In the genomic region with DNA sequence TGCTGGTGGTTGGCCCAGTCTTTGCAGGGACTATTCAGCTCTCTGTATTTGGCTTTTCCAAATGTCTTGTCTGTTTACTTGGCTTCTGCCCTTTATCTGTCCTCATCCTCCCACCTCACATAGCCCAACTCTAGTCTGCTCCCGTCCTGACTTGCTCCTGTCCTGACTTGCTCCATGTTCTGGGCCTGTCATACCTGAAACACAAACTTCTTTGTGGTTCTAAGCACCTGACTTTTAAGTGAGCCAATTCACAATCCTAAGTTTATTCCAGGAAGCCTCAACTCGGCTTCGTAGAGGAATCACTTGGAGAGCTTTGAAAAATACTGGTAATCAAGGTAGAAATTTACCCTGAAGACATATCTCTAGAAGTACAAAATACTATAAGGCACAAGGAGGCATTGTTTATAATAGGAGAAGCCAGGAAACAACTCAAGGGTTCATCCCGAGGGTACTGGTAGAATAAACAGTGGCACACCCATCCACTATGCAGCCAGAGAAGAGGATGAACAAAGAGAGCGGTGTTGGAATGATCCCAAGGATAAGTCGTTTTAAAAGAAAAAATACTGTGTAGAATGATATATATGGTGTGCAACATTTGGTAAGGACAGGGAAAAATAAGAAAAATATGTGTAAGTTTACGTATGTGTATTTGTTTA, we compare ENCODE assay signal across 21 cellular contexts.
"Had no signal": no experiment of that assay in that cellular context is flagged by ENCODE, and none has a peak within 500 bp of the region (broad histone marks: within the 10 kb centered on the region; RNA-seq: fewer than 3 reads in every experiment).

No MANE protein-coding gene starts in this region.

- H3K4me1 Mint-ChIP-seq: activated naive CD4-positive, alpha-beta T cell treated with anti-CD3 and anti-CD28 coated beads, Interleukin-2, amount 50 U/mL, for 24 hours; natural killer cell had no signal

- H3K4me1 ChIP-seq: ascending aorta, left ventricle myocardium inferior, sigmoid colon, spleen had no signal

- H3K4me3 Mint-ChIP-seq: activated CD8-positive, alpha-beta T cell treated with anti-CD3 and anti-CD28 coated beads, Interleukin-2, amount 10 ng/mL, durations not matched to agents 7 days and 5 days; activated naive CD4-positive, alpha-beta T cell treated with anti-CD3 and anti-CD28 coated beads, Interleukin-2, amount 50 U/mL, for 24 hours; activated T-helper 1 cell treated with anti-CD3 and anti-CD28 coated beads, Interleukin-12 subunit alpha, Interleukin-12 subunit beta, Interleukin-2, Interleukin-4 antibody, amounts not matched to agents 30 ng/mL and 10 ng/mL and 1 ng/mL, durations not matched to agents 14 hours and 24 hours and 36 hours; natural killer cell; type B pancreatic cell had no signal

- H3K36me3 ChIP-seq: ascending aorta, left ventricle myocardium inferior, sigmoid colon, spleen, thoracic aorta had no signal

- H3K4me3 ChIP-seq: ascending aorta, coronary artery, hepatocyte, left ventricle myocardium inferior, sigmoid colon, spleen, thoracic aorta had no signal

- ATAC-seq: activated CD8-positive, alpha-beta T cell treated with anti-CD3 and anti-CD28 coated beads, Interleukin-2, amount 10 ng/mL, durations not matched to agents 7 days and 5 days; natural killer cell had no signal

- H3K27ac Mint-ChIP-seq: activated CD8-positive, alpha-beta T cell treated with anti-CD3 and anti-CD28 coated beads, Interleukin-2, amount 10 ng/mL, durations not matched to agents 7 days and 5 days; activated naive CD4-positive, alpha-beta T cell treated with anti-CD3 and anti-CD28 coated beads, Interleukin-2, amount 50 U/mL, for 24 hours; activated T-helper 1 cell treated with anti-CD3 and anti-CD28 coated beads, Interleukin-12 subunit alpha, Interleukin-12 subunit beta, Interleukin-2, Interleukin-4 antibody, amounts not matched to agents 30 ng/mL and 10 ng/mL and 1 ng/mL, durations not matched to agents 14 hours and 24 hours and 36 hours; natural killer cell; type B pancreatic cell had no signal

- H3K36me3 Mint-ChIP-seq: activated naive CD4-positive, alpha-beta T cell treated with anti-CD3 and anti-CD28 coated beads, Interleukin-2, amount 50 U/mL, for 24 hours; natural killer cell; type B pancreatic cell had no signal

- DNase-seq: activated CD4-positive, alpha-beta T cell treated with anti-CD3 and anti-CD28 coated beads for 1 hour; activated CD4-positive, alpha-beta T cell treated with anti-CD3 and anti-CD28 coated beads, Interleukin-2, amount 50 U/mL, for 1 hour; activated CD8-positive, alpha-beta T cell treated with anti-CD3 and anti-CD28 coated beads, Interleukin-2, amount 10 ng/mL, durations not matched to agents 7 days and 5 days; activated gamma-delta T cell; glutamatergic neuron; left ventricle myocardium inferior; midbrain; natural killer cell; retina; sigmoid colon; spleen; stimulated activated CD4-positive, alpha-beta T cell treated with anti-CD3 and anti-CD28 coated beads, Interleukin-4, amount 100 ng/mL, for 1 hour; stimulated activated naive CD4-positive, alpha-beta T cell; T-helper 9 cell had no signal

- H3K9me3 ChIP-seq: ascending aorta, left ventricle myocardium inferior, sigmoid colon, spleen, thoracic aorta had no signal

- H3K27ac ChIP-seq: ascending aorta, coronary artery, hepatocyte, left ventricle myocardium inferior, sigmoid colon, spleen, thoracic aorta had no signal

- H3K27me3 ChIP-seq: ascending aorta, hepatocyte, sigmoid colon, spleen had no signal

- H3K9me3 Mint-ChIP-seq: activated naive CD4-positive, alpha-beta T cell treated with anti-CD3 and anti-CD28 coated beads, Interleukin-2, amount 50 U/mL, for 24 hours; activated T-helper 1 cell treated with anti-CD3 and anti-CD28 coated beads, Interleukin-12 subunit alpha, Interleukin-12 subunit beta, Interleukin-2, Interleukin-4 antibody, amounts not matched to agents 30 ng/mL and 10 ng/mL and 1 ng/mL, durations not matched to agents 14 hours and 24 hours and 36 hours; type B pancreatic cell had no signal
